ENCODE assay signal across 8 cellular contexts in the genomic region with DNA sequence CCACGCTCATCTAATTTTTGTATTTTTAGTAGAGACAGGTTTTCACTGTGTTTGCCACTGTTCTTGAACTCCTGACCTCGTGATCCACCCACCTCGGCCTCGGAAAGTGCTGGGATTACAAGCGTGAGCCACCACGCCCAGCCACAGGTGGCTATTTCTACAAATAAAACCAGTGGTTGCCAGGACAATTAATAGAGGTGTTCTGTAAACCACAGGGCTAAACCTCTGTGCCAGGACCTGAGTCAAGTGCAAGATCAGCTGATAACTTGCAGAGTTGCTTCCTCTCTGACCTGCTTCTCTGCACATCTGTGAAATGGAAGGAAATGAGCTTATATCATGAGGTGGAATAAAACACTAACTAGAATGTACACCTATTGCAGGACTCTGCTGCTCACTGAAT.
DNase-seq lines count a peak whose midpoint lies in the region; ATAC-seq and TF ChIP-seq lines count a peak whose summit lies in the region.

No MANE protein-coding gene starts in this region.

- peak overlapping the region; percentile 63 for H3K27ac Mint-ChIP-seq in activated T-helper 17 cell treated with anti-CD3 and anti-CD28 coated beads, Interleukin-2, amount 50 U/mL, for 72 hours
- H3K27ac Mint-ChIP-seq in stimulated activated effector memory CD8-positive, alpha-beta T cell treated with anti-CD3 and anti-CD28 coated beads, Interleukin-12 subunit alpha, Interleukin-12 subunit beta, amount 100 ng/mL, for 72 hours = peak overlapping the region; percentile 84

- H3K4me3 Mint-ChIP-seq in activated T-helper 17 cell treated with anti-CD3 and anti-CD28 coated beads, Interleukin-2, amount 50 U/mL, for 72 hours = peak overlapping the region; percentile 52
- H3K4me3 Mint-ChIP-seq in stimulated activated effector memory CD8-positive, alpha-beta T cell treated with anti-CD3 and anti-CD28 coated beads, Interleukin-12 subunit alpha, Interleukin-12 subunit beta, amount 100 ng/mL, for 72 hours = peak overlapping the region; percentile 44

- no peaks in the 10 kb centered on the region for H3K9me3 Mint-ChIP-seq in activated T-helper 17 cell treated with anti-CD3 and anti-CD28 coated beads, Interleukin-2, amount 50 U/mL, for 72 hours
- no peaks in the 10 kb centered on the region for H3K9me3 Mint-ChIP-seq in stimulated activated effector memory CD8-positive, alpha-beta T cell treated with anti-CD3 and anti-CD28 coated beads, Interleukin-12 subunit alpha, Interleukin-12 subunit beta, amount 100 ng/mL, for 72 hours

- DNase-seq in activated T-cell treated with anti-CD3 and anti-CD28 coated beads for 48 hours (ENCODE audit: low read depth) = peak; percentile 4
- DNase-seq in activated T-cell treated with anti-CD3 and anti-CD28 coated beads for 4 hours = no peak
- DNase-seq in LoVo (ENCODE audit: low spot score) = peak; percentile 71
- DNase-seq in stimulated activated effector memory CD8-positive, alpha-beta T cell treated with anti-CD3 and anti-CD28 coated beads, Interleukin-12 subunit alpha, Interleukin-12 subunit beta, amount 100 ng/mL, for 72 hours (ENCODE audit: low spot score in 2 of 2) = peak in 1 of 2 donors; percentile 62
- DNase-seq in GM20000 (ENCODE audit: low spot score) = no peak

- TF ChIP-seq CTCF in GM20000 (IDR thresholded peaks at IDR 0.05; ENCODE audit: extremely low read depth, missing control alignments) = no peak

- H3K27me3 Mint-ChIP-seq in activated T-helper 17 cell treated with anti-CD3 and anti-CD28 coated beads, Interleukin-2, amount 50 U/mL, for 72 hours = no peaks in the 10 kb centered on the region

- peaks cover 41% of the 10 kb centered on the region for H3K4me1 Mint-ChIP-seq in activated T-helper 17 cell treated with anti-CD3 and anti-CD28 coated beads, Interleukin-2, amount 50 U/mL, for 72 hours
- H3K4me1 Mint-ChIP-seq in stimulated activated effector memory CD8-positive, alpha-beta T cell treated with anti-CD3 and anti-CD28 coated beads, Interleukin-12 subunit alpha, Interleukin-12 subunit beta, amount 100 ng/mL, for 72 hours = peaks cover 65% of the 10 kb centered on the region

- no peaks in the 10 kb centered on the region for H3K36me3 Mint-ChIP-seq in activated T-helper 17 cell treated with anti-CD3 and anti-CD28 coated beads, Interleukin-2, amount 50 U/mL, for 72 hours (ENCODE audit: low read depth)
- H3K36me3 Mint-ChIP-seq in stimulated activated effector memory CD8-positive, alpha-beta T cell treated with anti-CD3 and anti-CD28 coated beads, Interleukin-12 subunit alpha, Interleukin-12 subunit beta, amount 100 ng/mL, for 72 hours = no peaks in the 10 kb centered on the region

- ATAC-seq in activated T-helper 17 cell treated with anti-CD3 and anti-CD28 coated beads, Interleukin-2, amount 50 U/mL, for 72 hours (replicated peaks) = peak; percentile 43
- ATAC-seq in stimulated activated effector memory CD8-positive, alpha-beta T cell treated with anti-CD3 and anti-CD28 coated beads, Interleukin-12 subunit alpha, Interleukin-12 subunit beta, amount 100 ng/mL, for 72 hours = peak; percentile 65
- ATAC-seq in HG02870 (IDR thresholded peaks at IDR 0.05; ENCODE audit: unreplicated experiment) = no peak
- ATAC-seq in HG02970 (IDR thresholded peaks at IDR 0.05; ENCODE audit: low FRiP score, unreplicated experiment) = no peak

Comparison
In these comparisons a context has a peak if more than half of its experiments do, and no peak if none do; other contexts are left out.
1. DNase-seq: peak in activated T-cell treated with anti-CD3 and anti-CD28 coated beads for 48 hours (single experiment) and LoVo (single experiment); none in activated T-cell treated with anti-CD3 and anti-CD28 coated beads for 4 hours (single experiment) and GM20000 (single experiment).
2. ATAC-seq: peak in activated T-helper 17 cell treated with anti-CD3 and anti-CD28 coated beads, Interleukin-2, amount 50 U/mL, for 72 hours (single experiment) and stimulated activated effector memory CD8-positive, alpha-beta T cell treated with anti-CD3 and anti-CD28 coated beads, Interleukin-12 subunit alpha, Interleukin-12 subunit beta, amount 100 ng/mL, for 72 hours (single experiment); none in HG02870 (single experiment) and HG02970 (single experiment).